35 cellular contexts compared by ENCODE assay signal in genomic region chr9:100838857-100839256, GRCh38.
"Had no signal": no experiment of that assay in that cellular context is flagged by ENCODE, and none has a peak within 500 bp of the region (broad histone marks: within the 10 kb centered on the region; RNA-seq: fewer than 3 reads in every experiment).

No MANE protein-coding gene starts in this region.

- H3K36me3 ChIP-seq: adrenal gland, esophagus squamous epithelium, gastroesophageal sphincter, heart right ventricle had no signal

- H3K4me1 Mint-ChIP-seq: activated CD4-positive, alpha-beta T cell treated with anti-CD3 and anti-CD28 coated beads for 36 hours; activated CD4-positive, alpha-beta T cell treated with anti-CD3 and anti-CD28 coated beads, Interleukin-2, amount 10 ng/mL, durations not matched to agents 24 days and 14 days; activated CD8-positive, alpha-beta memory T cell treated with anti-CD3 and anti-CD28 coated beads, Interleukin-2, amount 10 ng/mL, durations not matched to agents 7 days and 5 days; activated naive CD4-positive, alpha-beta T cell treated with anti-CD3 and anti-CD28 coated beads, Interleukin-2, amount 50 U/mL, for 24 hours; activated naive CD8-positive, alpha-beta T cell treated with anti-CD3 and anti-CD28 coated beads for 36 hours; activated naive CD8-positive, alpha-beta T cell treated with anti-CD3 and anti-CD28 coated beads, Interleukin-2, amount 50 U/mL, for 24 hours had no signal

- H3K36me3 Mint-ChIP-seq: activated CD4-positive, alpha-beta memory T cell treated with anti-CD3 and anti-CD28 coated beads for 36 hours; activated CD8-positive, alpha-beta memory T cell treated with anti-CD3 and anti-CD28 coated beads, Interleukin-2, amount 10 ng/mL, durations not matched to agents 7 days and 5 days; activated naive CD4-positive, alpha-beta T cell treated with anti-CD3 and anti-CD28 coated beads, Interleukin-2, amount 50 U/mL, for 24 hours; activated naive CD8-positive, alpha-beta T cell treated with anti-CD3 and anti-CD28 coated beads for 36 hours had no signal

- ATAC-seq: activated CD4-positive, alpha-beta T cell treated with anti-CD3 and anti-CD28 coated beads for 36 hours; activated CD8-positive, alpha-beta memory T cell treated with anti-CD3 and anti-CD28 coated beads, Interleukin-2, amount 10 ng/mL, durations not matched to agents 7 days and 5 days; activated CD8-positive, alpha-beta T cell treated with anti-CD3 and anti-CD28 coated beads, Interleukin-2, amount 10 ng/mL, durations not matched to agents 7 days and 5 days; activated naive CD8-positive, alpha-beta T cell treated with anti-CD3 and anti-CD28 coated beads, Interleukin-2, amount 50 U/mL, for 24 hours; body of pancreas; effector memory CD8-positive, alpha-beta T cell; gastroesophageal sphincter; heart right ventricle had no signal

- H3K4me3 Mint-ChIP-seq: activated CD4-positive, alpha-beta memory T cell treated with anti-CD3 and anti-CD28 coated beads for 36 hours; activated CD4-positive, alpha-beta T cell treated with anti-CD3 and anti-CD28 coated beads for 36 hours; activated CD4-positive, alpha-beta T cell treated with anti-CD3 and anti-CD28 coated beads, Interleukin-2, amount 10 ng/mL, durations not matched to agents 24 days and 14 days; activated CD8-positive, alpha-beta memory T cell treated with anti-CD3 and anti-CD28 coated beads, Interleukin-2, amount 10 ng/mL, durations not matched to agents 7 days and 5 days; activated CD8-positive, alpha-beta T cell treated with anti-CD3 and anti-CD28 coated beads, Interleukin-2, amount 10 ng/mL, durations not matched to agents 7 days and 5 days; activated naive CD4-positive, alpha-beta T cell treated with anti-CD3 and anti-CD28 coated beads for 36 hours; activated naive CD4-positive, alpha-beta T cell treated with anti-CD3 and anti-CD28 coated beads, Interleukin-2, amount 50 U/mL, for 24 hours; activated naive CD8-positive, alpha-beta T cell treated with anti-CD3 and anti-CD28 coated beads for 36 hours; activated naive CD8-positive, alpha-beta T cell treated with anti-CD3 and anti-CD28 coated beads, Interleukin-2, amount 50 U/mL, for 24 hours; activated T-helper 1 cell treated with anti-CD3 and anti-CD28 coated beads, Interleukin-12 subunit alpha, Interleukin-12 subunit beta, Interleukin-2, Interleukin-4 antibody, amounts not matched to agents 30 ng/mL and 10 ng/mL and 1 ng/mL, durations not matched to agents 14 hours and 24 hours and 36 hours; effector memory CD8-positive, alpha-beta T cell had no signal

- DNase-seq: activated CD4-positive, alpha-beta memory T cell treated with anti-CD3 and anti-CD28 coated beads for 36 hours; activated CD4-positive, alpha-beta T cell treated with anti-CD3 and anti-CD28 coated beads for 36 hours; activated CD4-positive, alpha-beta T cell treated with anti-CD3 and anti-CD28 coated beads, Interleukin-2, amount 10 ng/mL, durations not matched to agents 24 days and 14 days; activated CD4-positive, CD25-positive, alpha-beta regulatory T cell; activated CD4-positive, CD25-positive, alpha-beta regulatory T cell treated with anti-CD3 and anti-CD28 coated beads, Interleukin-2, amount 50 U/mL, for 72 hours; activated CD8-positive, alpha-beta memory T cell treated with anti-CD3 and anti-CD28 coated beads, Interleukin-2, amount 10 ng/mL, durations not matched to agents 7 days and 5 days; activated CD8-positive, alpha-beta memory T cell treated with anti-CD3 and anti-CD28 coated beads, Interleukin-2, amount 50 U/mL, for 4 hours; activated CD8-positive, alpha-beta T cell treated with anti-CD3 and anti-CD28 coated beads, Interleukin-2, amount 10 ng/mL, durations not matched to agents 7 days and 5 days; activated effector memory CD4-positive, alpha-beta T cell treated with anti-CD3 and anti-CD28 coated beads, Interleukin-2, amount 50 U/mL, for 16 hours; activated naive CD4-positive, alpha-beta T cell treated with anti-CD3 and anti-CD28 coated beads for 36 hours; activated naive CD8-positive, alpha-beta T cell treated with anti-CD3 and anti-CD28 coated beads for 36 hours; activated naive CD8-positive, alpha-beta T cell treated with anti-CD3 and anti-CD28 coated beads, Interleukin-2, amount 50 U/mL, for 24 hours; activated T-cell treated with anti-CD3 and anti-CD28 coated beads, Interleukin-2, amount 50 U/mL, for 1 hour; activated T-cell treated with anti-CD3 and anti-CD28 coated beads, Interleukin-2, amount 50 U/mL, for 48 hours; adrenal gland; amygdala; aorta; body of pancreas; caudate nucleus; cortex of kidney; dermis blood vessel endothelial cell; effector CD4-positive, alpha-beta T cell; effector memory CD8-positive, alpha-beta T cell; esophagus squamous epithelium; foreskin melanocyte; heart right ventricle; T-helper 2 cell had no signal

- FAIRE-seq: colon, endometrium, endothelial cell of umbilical vein had no signal

- H3K4me3 ChIP-seq: adrenal gland, body of pancreas, esophagus squamous epithelium, gastroesophageal sphincter, heart right ventricle had no signal

- H3K9me3 Mint-ChIP-seq: activated CD4-positive, alpha-beta memory T cell treated with anti-CD3 and anti-CD28 coated beads for 36 hours; activated CD4-positive, alpha-beta T cell treated with anti-CD3 and anti-CD28 coated beads, Interleukin-2, amount 10 ng/mL, durations not matched to agents 24 days and 14 days; activated naive CD4-positive, alpha-beta T cell treated with anti-CD3 and anti-CD28 coated beads for 36 hours; activated naive CD4-positive, alpha-beta T cell treated with anti-CD3 and anti-CD28 coated beads, Interleukin-2, amount 50 U/mL, for 24 hours; activated naive CD8-positive, alpha-beta T cell treated with anti-CD3 and anti-CD28 coated beads for 36 hours; activated naive CD8-positive, alpha-beta T cell treated with anti-CD3 and anti-CD28 coated beads, Interleukin-2, amount 50 U/mL, for 24 hours; activated T-helper 1 cell treated with anti-CD3 and anti-CD28 coated beads, Interleukin-12 subunit alpha, Interleukin-12 subunit beta, Interleukin-2, Interleukin-4 antibody, amounts not matched to agents 30 ng/mL and 10 ng/mL and 1 ng/mL, durations not matched to agents 14 hours and 24 hours and 36 hours; activated T-helper 2 cell treated with anti-CD3 and anti-CD28 coated beads, Interferon-gamma antibody, Interleukin-2, Interleukin-4, amounts not matched to agents 10 μg/mL and 5 μg/mL and 100 μg/mL, durations not matched to agents 14 hours and 24 hours and 36 hours had no signal

- H3K27me3 ChIP-seq: adrenal gland, body of pancreas, esophagus squamous epithelium, gastroesophageal sphincter, heart right ventricle had no signal

- H3K4me1 ChIP-seq: adrenal gland, body of pancreas, esophagus squamous epithelium, gastroesophageal sphincter, heart right ventricle had no signal

- H3K27ac Mint-ChIP-seq: activated CD4-positive, alpha-beta memory T cell treated with anti-CD3 and anti-CD28 coated beads for 36 hours; activated CD4-positive, alpha-beta T cell treated with anti-CD3 and anti-CD28 coated beads for 36 hours; activated CD4-positive, alpha-beta T cell treated with anti-CD3 and anti-CD28 coated beads, Interleukin-2, amount 10 ng/mL, durations not matched to agents 24 days and 14 days; activated CD8-positive, alpha-beta memory T cell treated with anti-CD3 and anti-CD28 coated beads, Interleukin-2, amount 10 ng/mL, durations not matched to agents 7 days and 5 days; activated CD8-positive, alpha-beta T cell treated with anti-CD3 and anti-CD28 coated beads, Interleukin-2, amount 10 ng/mL, durations not matched to agents 7 days and 5 days; activated naive CD4-positive, alpha-beta T cell treated with anti-CD3 and anti-CD28 coated beads for 36 hours; activated naive CD4-positive, alpha-beta T cell treated with anti-CD3 and anti-CD28 coated beads, Interleukin-2, amount 50 U/mL, for 24 hours; activated naive CD8-positive, alpha-beta T cell treated with anti-CD3 and anti-CD28 coated beads for 36 hours; activated naive CD8-positive, alpha-beta T cell treated with anti-CD3 and anti-CD28 coated beads, Interleukin-2, amount 50 U/mL, for 24 hours; activated T-helper 1 cell treated with anti-CD3 and anti-CD28 coated beads, Interleukin-12 subunit alpha, Interleukin-12 subunit beta, Interleukin-2, Interleukin-4 antibody, amounts not matched to agents 30 ng/mL and 10 ng/mL and 1 ng/mL, durations not matched to agents 14 hours and 24 hours and 36 hours; activated T-helper 2 cell treated with anti-CD3 and anti-CD28 coated beads, Interferon-gamma antibody, Interleukin-2, Interleukin-4, amounts not matched to agents 10 μg/mL and 5 μg/mL and 100 μg/mL, durations not matched to agents 14 hours and 24 hours and 36 hours; effector memory CD8-positive, alpha-beta T cell had no signal

- H3K27me3 Mint-ChIP-seq: activated CD4-positive, alpha-beta memory T cell treated with anti-CD3 and anti-CD28 coated beads for 36 hours; activated CD4-positive, alpha-beta T cell treated with anti-CD3 and anti-CD28 coated beads, Interleukin-2, amount 10 ng/mL, durations not matched to agents 24 days and 14 days; activated CD8-positive, alpha-beta memory T cell treated with anti-CD3 and anti-CD28 coated beads, Interleukin-2, amount 10 ng/mL, durations not matched to agents 7 days and 5 days; activated naive CD4-positive, alpha-beta T cell treated with anti-CD3 and anti-CD28 coated beads, Interleukin-2, amount 50 U/mL, for 24 hours; activated naive CD8-positive, alpha-beta T cell treated with anti-CD3 and anti-CD28 coated beads for 36 hours; activated naive CD8-positive, alpha-beta T cell treated with anti-CD3 and anti-CD28 coated beads, Interleukin-2, amount 50 U/mL, for 24 hours; effector memory CD8-positive, alpha-beta T cell had no signal

- H3K27ac ChIP-seq: adrenal gland, body of pancreas, epithelial cell of prostate, esophagus squamous epithelium, gastroesophageal sphincter, heart right ventricle had no signal

- H3K9me3 ChIP-seq: adrenal gland, body of pancreas, esophagus squamous epithelium, gastroesophageal sphincter had no signal
